In the genomic region with DNA sequence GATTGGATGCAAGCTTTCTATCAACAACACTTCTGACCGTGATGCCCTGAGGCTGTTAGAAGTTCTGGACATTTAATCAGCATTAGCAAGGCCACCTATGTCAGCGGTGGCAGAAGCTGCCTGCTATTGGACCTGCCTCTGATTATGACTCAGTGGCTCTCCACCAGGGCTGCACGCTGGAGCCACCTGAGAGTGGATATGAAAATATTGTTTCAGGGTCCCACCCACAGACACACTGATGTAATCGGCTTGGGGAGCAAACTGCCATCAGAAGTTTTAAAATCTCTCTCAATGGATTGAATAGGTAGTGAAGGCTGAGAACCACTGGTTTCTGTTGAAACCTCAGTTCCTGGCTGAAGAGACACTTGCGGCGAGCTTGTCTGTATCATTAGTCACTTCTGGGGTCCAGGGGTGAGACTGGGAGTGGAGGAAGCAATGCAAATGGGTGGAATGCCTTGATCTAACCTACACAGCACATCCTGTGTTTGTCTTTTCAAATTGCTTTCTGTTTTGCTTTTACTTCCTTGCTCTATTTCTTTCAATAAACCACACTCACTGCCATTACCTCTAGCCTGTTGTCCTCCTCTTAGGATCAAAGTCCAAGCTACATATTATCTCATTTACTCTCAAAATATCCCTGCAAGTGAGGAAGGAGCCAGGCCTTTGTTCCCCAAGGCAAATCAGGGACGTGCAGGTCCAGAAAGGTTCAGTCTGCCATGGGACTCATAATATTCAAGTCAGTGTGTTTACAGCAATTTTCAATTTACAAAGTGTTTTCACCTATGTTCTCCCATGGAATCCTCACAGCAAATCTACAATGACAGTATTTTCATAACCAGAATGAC, we compare ENCODE assay signal across 8 cellular contexts. TPM values are rescaled to one million over a fixed set of nuclear protein-coding genes. Genes with fewer than 3 reads are reported as not detected.
A peak's percentile ranks its signal among the peaks of the same experiment; 100 is the strongest.
DNase-seq lines count a peak whose midpoint lies in the region; ATAC-seq and TF ChIP-seq lines count a peak whose summit lies in the region.

No MANE protein-coding gene starts in this region.

- in situ Hi-C loops in transverse colon (cut with MboI; ENCODE audit: low pct_ligation_motif_present in 1 of 4, low pct_unique_long_range_greater_than_20kb in 1 of 4, low sequenced_read_pairs in 3 of 4) = no loop called here

- TF ChIP-seq CTCF in left lung (IDR thresholded peaks at IDR 0.05) = no peak
- no peak for TF ChIP-seq CTCF in transverse colon (IDR thresholded peaks at IDR 0.05)

- no peaks in the 10 kb centered on the region for H3K9me3 ChIP-seq in left lung
- no peaks in the 10 kb centered on the region for H3K9me3 ChIP-seq in transverse colon

- peak; percentile 42 for DNase-seq in activated T-cell treated with anti-CD3 and anti-CD28 coated beads for 24 hours (ENCODE audit: low read depth)
- no peak for DNase-seq in left lung
- DNase-seq in transverse colon = peak; percentile 69
- DNase-seq in superior temporal gyrus (ENCODE audit: extremely low spot score) = no peak
- no peak for DNase-seq in NCI-H1436 treated with DMSO at 0.1 percent for 48 hours (lab: John Stamatoyannopoulos, UW)
- no peak for DNase-seq in NCI-H128 (lab: John Stamatoyannopoulos, UW; ENCODE audit: unreplicated experiment)

- H3K4me1 ChIP-seq in left lung (peaks cover 9 to 27% of the 10 kb centered on the region in 2 donors), transverse colon (peaks cover 4 to 59% (median 17%) of the 10 kb centered on the region in 4 donors)

- H3K27ac ChIP-seq in left lung = peak overlapping the region; percentile 44 to 66
- peak overlapping the region; percentile 74 to 91 (median 81) for H3K27ac ChIP-seq in transverse colon

- 27 to 34% methylated on average over 3 to 7 of the region's 7 CpGs for WGBS in transverse colon (ENCODE audit: low coverage in 1 of 2), 2 donors

- H3K36me3 ChIP-seq in left lung (no peaks in the 10 kb centered on the region), transverse colon (no peaks in the 10 kb centered on the region)

- H3K27me3 ChIP-seq in left lung (peaks cover 12 to 28% of the 10 kb centered on the region in 2 donors), transverse colon (peaks cover 22% of the 10 kb centered on the region)

- peak; percentile 32 for TF ChIP-seq POLR2A in transverse colon (IDR thresholded peaks at IDR 0.05)

- ATAC-seq in GM19467 (IDR thresholded peaks at IDR 0.05; ENCODE audit: unreplicated experiment) (peak; percentile 97), HG03469 (IDR thresholded peaks at IDR 0.05; ENCODE audit: unreplicated experiment) (peak; percentile 94), left lung (no peak)

- intact Hi-C loops in left lung (cut with DNase I) = no loop called here
- intact Hi-C loops in transverse colon (cut with DNase I; ENCODE audit: low total_unique reads) = no loop called here

- H3K4me3 ChIP-seq in left lung (no peak overlapping the region), transverse colon (peak overlapping the region in 1 of 4 donors; percentile 12)

- TF ChIP-seq EP300 in transverse colon (IDR thresholded peaks at IDR 0.05; ENCODE audit: low read depth) = no peak

RNA-seq across cellular contexts. Expression of a gene that starts 4.2 kb away (rescaled TPM):
- 100 to 1,000 TPM in 1 of 2 donors, 10 to 100 TPM in 1; 44.3 to 179 TPM for total RNA-seq in left lung
- 100 to 1,000 TPM in 3 of 4 donors, 1 to 10 TPM in 1; 5.0 to 222 (median 149) TPM for total RNA-seq in transverse colon

Comparison
In these comparisons a context has a peak if more than half of its experiments do, and no peak if none do; other contexts are left out.
1. DNase-seq: peak in activated T-cell treated with anti-CD3 and anti-CD28 coated beads for 24 hours (single experiment) and transverse colon (single experiment); none in left lung (0 of 2), superior temporal gyrus (single experiment), NCI-H1436 treated with DMSO at 0.1 percent for 48 hours (single experiment) and NCI-H128 (single experiment).